Comparison of ENCODE assay signal across 14 cellular contexts in the genomic region with DNA sequence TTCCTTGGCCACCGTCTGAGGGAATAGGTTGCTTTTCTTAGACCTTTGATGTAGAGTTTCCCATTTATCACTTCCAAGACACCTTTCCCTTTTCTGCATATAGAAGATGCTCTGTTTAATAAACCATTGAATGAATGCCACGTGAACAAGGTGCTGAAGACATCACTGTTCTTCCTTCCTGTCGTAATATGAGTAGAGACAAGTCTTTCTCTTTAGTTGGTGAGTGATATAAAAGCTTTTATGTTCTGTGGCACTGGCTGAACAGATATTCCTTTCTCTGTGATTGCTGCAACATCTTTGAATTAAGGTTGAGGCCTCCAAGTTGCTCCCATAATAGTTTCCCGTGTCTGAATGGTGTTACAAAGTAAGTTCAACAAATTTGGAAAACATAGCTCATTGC. TPM values are rescaled to one million over a fixed set of nuclear protein-coding genes. Genes with fewer than 3 reads are reported as not detected.
A peak's percentile ranks its signal among the peaks of the same experiment; 100 is the strongest.
DNase-seq lines count a peak whose midpoint lies in the region; TF ChIP-seq lines count a peak whose summit lies in the region.
"Had no signal": no experiment of that assay in that cellular context is flagged by ENCODE, and none has a peak within 500 bp of the region (broad histone marks: within the 10 kb centered on the region; RNA-seq: fewer than 3 reads in every experiment).

No MANE protein-coding gene starts in this region.

- dilution Hi-C loops in mammary epithelial cell (cut with HindIII; ENCODE audit: low sequenced_read_pairs), result no loop called here

- H4K20me1 ChIP-seq in mammary epithelial cell (ENCODE audit: insufficient read depth, low read length), result no peaks in the 10 kb centered on the region

- no peak for TF ChIP-seq POLR2A in tibial nerve (IDR thresholded peaks at IDR 0.05)

- intact Hi-C loops in mammary epithelial cell (cut with micrococcal nuclease), result no loop called here
- intact Hi-C loops in MCF 10A (cut with micrococcal nuclease), result no loop called here

- TF ChIP-seq CTCF in mammary epithelial cell (conservative IDR thresholded peaks at IDR 0.05 in 1 of 2, IDR thresholded peaks at IDR 0.05 in 1 of 2; ENCODE audit: extremely low read depth in 1 of 2, insufficient read depth in 1 of 2, low read depth in 1 of 2, low read length in 2 of 2) (no peak), MCF 10A (IDR thresholded peaks at IDR 0.05; ENCODE audit: unreplicated experiment) (no peak), tibial nerve (IDR thresholded peaks at IDR 0.05) (no peak)

- peaks cover 11% of the 10 kb centered on the region for H3K4me1 Mint-ChIP-seq in MCF 10A (ENCODE audit: insufficient read depth, unreplicated experiment)
- H3K4me1 Mint-ChIP-seq in activated CD4-positive, alpha-beta memory T cell treated with anti-CD3 and anti-CD28 coated beads, Interleukin-2, amount 10 ng/mL, durations not matched to agents 7 days and 5 days, result peaks cover 78% of the 10 kb centered on the region

- 14% methylated on average over 4 of the region's 4 CpGs for WGBS in mammary epithelial cell (ENCODE audit: low coverage, missing lambda C conversion rate)
- 36 to 52% methylated on average over 4 of the region's 4 CpGs for WGBS in tibial nerve, 2 donors

- peak overlapping the region; percentile 35 for H2AFZ ChIP-seq in mammary epithelial cell (ENCODE audit: low read depth, low read length)
- H2AFZ ChIP-seq: hepatocyte had no signal

- peak overlapping the region; percentile 56 for H3K4me2 ChIP-seq in mammary epithelial cell (ENCODE audit: insufficient read depth, low read depth, low read length)
- H3K4me2 ChIP-seq: hepatocyte had no signal

- TF ChIP-seq EP300 in tibial nerve (IDR thresholded peaks at IDR 0.05), result no peak

- H3K9ac ChIP-seq in mammary epithelial cell (ENCODE audit: insufficient read depth, low read length), result peak overlapping the region; percentile 34
- H3K9ac ChIP-seq in iPS-18a (ENCODE audit: low read length), result peak overlapping the region; percentile 6

- H3K27ac ChIP-seq in mammary epithelial cell (ENCODE audit: insufficient read depth, low read depth, low read length), result peak overlapping the region; percentile 81
- H3K27ac ChIP-seq in iPS-18a (ENCODE audit: low read length), result no peak overlapping the region
- H3K27ac ChIP-seq in tibial nerve, result peak overlapping the region in 3 of 4 donors; percentile 51 to 70 (median 68)
- H3K27ac ChIP-seq: hepatocyte had no signal

- H3K4me1 ChIP-seq in mammary epithelial cell (ENCODE audit: insufficient read depth, low read length) (peaks cover 52% of the 10 kb centered on the region), iPS-18a (ENCODE audit: control insufficient read depth, low read depth, low read length) (peaks cover 6% of the 10 kb centered on the region), tibial nerve (peaks cover 0 to 57% (median 27%) of the 10 kb centered on the region in 4 donors)

- BruUV-seq in mammary epithelial cell (replicated peaks; lab: Mats Ljungman, UMichigan) (no TSS peak), MCF 10A (replicated peaks; lab: Mats Ljungman, UMichigan) (no TSS peak)

- H3K9me3 ChIP-seq in mammary epithelial cell (replicated peaks; ENCODE audit: insufficient read depth, low read length), result no peaks in the 10 kb centered on the region
- H3K9me3 ChIP-seq in iPS-18a (ENCODE audit: control insufficient read depth, low read depth, low read length), result no peaks in the 10 kb centered on the region
- H3K9me3 ChIP-seq in tibial nerve, result no peaks in the 10 kb centered on the region

- DNase-seq in mammary epithelial cell, result peak; percentile 44
- DNase-seq in MCF 10A (ENCODE audit: unreplicated experiment), result no peak
- DNase-seq in activated CD4-positive, alpha-beta memory T cell treated with anti-CD3 and anti-CD28 coated beads, Interleukin-2, amount 10 ng/mL, durations not matched to agents 7 days and 5 days, result no peak
- no peak for DNase-seq in tibial nerve (ENCODE audit: low spot score in 2 of 2)
- no peak for DNase-seq in stimulated activated CD4-positive, alpha-beta T cell treated with anti-CD3 and anti-CD28 coated beads, Interleukin-15, amount 100 ng/mL, for 24 hours
- DNase-seq in NCI-H2196 treated with DMSO at 0.1 percent for 48 hours (lab: John Stamatoyannopoulos, UW; ENCODE audit: unreplicated experiment), result no peak
- no peak for DNase-seq in NCI-H526 treated with DMSO at 0.1 percent for 48 hours (lab: John Stamatoyannopoulos, UW)
- DNase-seq: activated CD8-positive, alpha-beta memory T cell treated with anti-CD3 and anti-CD28 coated beads, Interleukin-2, amount 50 U/mL, for 48 hours; Calu3; NCI-H1694; NCI-H446 had no signal

- H3K27ac Mint-ChIP-seq in MCF 10A (ENCODE audit: low read depth, unreplicated experiment), result no peak overlapping the region
- H3K27ac Mint-ChIP-seq in activated CD4-positive, alpha-beta memory T cell treated with anti-CD3 and anti-CD28 coated beads, Interleukin-2, amount 10 ng/mL, durations not matched to agents 7 days and 5 days, result peak overlapping the region; percentile 30

- in situ Hi-C loops in mammary epithelial cell (cut with MboI; ENCODE audit: low sequenced_read_pairs in 2 of 2), result no loop called here

- H3K27me3 Mint-ChIP-seq in MCF 10A (ENCODE audit: insufficient read depth, unreplicated experiment), result no peaks in the 10 kb centered on the region
- H3K27me3 Mint-ChIP-seq in activated CD4-positive, alpha-beta memory T cell treated with anti-CD3 and anti-CD28 coated beads, Interleukin-2, amount 10 ng/mL, durations not matched to agents 7 days and 5 days, result no peaks in the 10 kb centered on the region

- H3K9me3 Mint-ChIP-seq in MCF 10A (ENCODE audit: unreplicated experiment), result no peaks in the 10 kb centered on the region
- H3K9me3 Mint-ChIP-seq in activated CD4-positive, alpha-beta memory T cell treated with anti-CD3 and anti-CD28 coated beads, Interleukin-2, amount 10 ng/mL, durations not matched to agents 7 days and 5 days, result peaks cover 2% of the 10 kb centered on the region

- H3K27me3 ChIP-seq in mammary epithelial cell (ENCODE audit: insufficient read depth, low read length) (no peaks in the 10 kb centered on the region), iPS-18a (ENCODE audit: control insufficient read depth, insufficient read depth, low read length) (no peaks in the 10 kb centered on the region), tibial nerve (no peaks in the 10 kb centered on the region)
- H3K27me3 ChIP-seq: hepatocyte had no signal

- no peaks in the 10 kb centered on the region for H3K36me3 Mint-ChIP-seq in MCF 10A (ENCODE audit: insufficient read depth, unreplicated experiment)
- H3K36me3 Mint-ChIP-seq in activated CD4-positive, alpha-beta memory T cell treated with anti-CD3 and anti-CD28 coated beads, Interleukin-2, amount 10 ng/mL, durations not matched to agents 7 days and 5 days (ENCODE audit: low read depth), result peaks cover 37% of the 10 kb centered on the region

- H3K4me3 Mint-ChIP-seq in MCF 10A (ENCODE audit: unreplicated experiment), result no peak overlapping the region
- no peak overlapping the region for H3K4me3 Mint-ChIP-seq in activated CD4-positive, alpha-beta memory T cell treated with anti-CD3 and anti-CD28 coated beads, Interleukin-2, amount 10 ng/mL, durations not matched to agents 7 days and 5 days
- H3K4me3 Mint-ChIP-seq: WTC11 had no signal

- H3K36me3 ChIP-seq in mammary epithelial cell (ENCODE audit: insufficient read depth, low read length), result no peaks in the 10 kb centered on the region
- H3K36me3 ChIP-seq in iPS-18a (ENCODE audit: control insufficient read depth, low read depth, low read length), result no peaks in the 10 kb centered on the region
- no peaks in the 10 kb centered on the region for H3K36me3 ChIP-seq in tibial nerve

- CTCF ChIA-PET in mammary epithelial cell (lab: Charles Lee; ENCODE audit: low non-redundant PET) (no interaction called here), MCF 10A (lab: Yijun Ruan, JAX) (interaction anchor here (0.5 kb wide), 1 partner anchor 394 kb away, joined by 3 read pairs; no protein-coding TSS in a partner anchor)
- CTCF ChIA-PET in activated CD4-positive, alpha-beta memory T cell treated with anti-CD3 and anti-CD28 coated beads, Interleukin-2, amount 10 ng/mL, durations not matched to agents 7 days and 5 days (lab: Charles Lee), result no interaction called here

- peaks cover 72% of the 10 kb centered on the region for H3K79me2 ChIP-seq in mammary epithelial cell (ENCODE audit: insufficient read depth, low read length)

- POLR2A ChIA-PET in MCF 10A (lab: Yijun Ruan, JAX), result interaction anchor here (0.5 to 0.7 kb wide), 2 partner anchors 26 to 27 kb away, joined by 3 read pairs; no protein-coding TSS in a partner anchor
- POLR2A ChIA-PET in activated CD4-positive, alpha-beta memory T cell treated with anti-CD3 and anti-CD28 coated beads, Interleukin-2, amount 10 ng/mL, durations not matched to agents 7 days and 5 days (lab: Charles Lee), result interaction anchor here (0.9 to 1.8 kb wide), 2 partner anchors 23 to 39 kb away, joined by 4 read pairs; partner anchors contain the start of gene TTC39C

- no peak overlapping the region for H3K4me3 ChIP-seq in mammary epithelial cell (replicated peaks in 1 of 3; ENCODE audit: insufficient read depth in 1 of 3, low read depth in 2 of 3, low read length in 3 of 3)
- no peak overlapping the region for H3K4me3 ChIP-seq in iPS-18a (ENCODE audit: low read length)
- no peak overlapping the region for H3K4me3 ChIP-seq in tibial nerve
- H3K4me3 ChIP-seq: hepatocyte had no signal

RNA-seq across cellular contexts. Expression of gene TTC39C, which starts 38.7 kb away (rescaled TPM):
- total RNA-seq in mammary epithelial cell (10 to 100 TPM; 12.0 to 31.0 TPM), MCF 10A (2022) (11.4 and 12.9 TPM in 2 replicates), tibial nerve (10 to 100 TPM; 22.6 to 35.1 (median 29.3) TPM)
- polyA plus RNA-seq in mammary epithelial cell, result 16.4 TPM
- polyA minus RNA-seq in mammary epithelial cell, result 44.2 TPM
- total RNA-seq in activated CD4-positive, alpha-beta memory T cell treated with anti-CD3 and anti-CD28 coated beads, Interleukin-2, amount 10 ng/mL, durations not matched to agents 7 days and 5 days, result 10 to 100 TPM; 94.0 to 94.4 TPM
